8 cellular contexts compared by ENCODE assay signal in genomic region chr11:86244063-86244521, GRCh38. TPM values are rescaled to one million over a fixed set of nuclear protein-coding genes. Genes with fewer than 3 reads are reported as not detected.
DNase-seq lines count a peak whose midpoint lies in the region; ATAC-seq lines count a peak whose summit lies in the region.

No MANE protein-coding gene starts in this region.

- peak overlapping the region; percentile 55 for H3K4me2 ChIP-seq in mesenchymal stem cell (ENCODE audit: low read length, poor library complexity, severe bottlenecking)

- H2AK5ac ChIP-seq in mesenchymal stem cell (ENCODE audit: low read length, severe bottlenecking) = no peak overlapping the region

- no peak overlapping the region for H3K14ac ChIP-seq in mesenchymal stem cell (ENCODE audit: low read length in 2 of 2)

- H3K79me1 ChIP-seq in mesenchymal stem cell (replicated peaks; ENCODE audit: low read length, poor library complexity, severe bottlenecking) = peaks cover 2% of the 10 kb centered on the region

- H2BK5ac ChIP-seq in mesenchymal stem cell (ENCODE audit: low read depth, low read length, poor library complexity, severe bottlenecking) = no peak overlapping the region

- H2AFZ ChIP-seq in mesenchymal stem cell (ENCODE audit: low read depth, low read length) = no peak overlapping the region

- H3K9ac ChIP-seq in mesenchymal stem cell (ENCODE audit: low read length) = peak overlapping the region; percentile 94

- no peak overlapping the region for H3K18ac ChIP-seq in mesenchymal stem cell (ENCODE audit: low read depth in 1 of 2, low read length in 2 of 2)

- peaks cover 15% of the 10 kb centered on the region for H3K4me1 ChIP-seq in effector memory CD4-positive, alpha-beta T cell (ENCODE audit: control insufficient read depth, insufficient read depth, low read length, poor library complexity, severe bottlenecking)
- H3K4me1 ChIP-seq in mesenchymal stem cell (ENCODE audit: control insufficient read depth, insufficient read depth, low read depth, low read length) = peaks cover 3% of the 10 kb centered on the region

- H3K9me3 ChIP-seq in effector memory CD4-positive, alpha-beta T cell (ENCODE audit: control insufficient read depth, low read length) = no peaks in the 10 kb centered on the region
- no peaks in the 10 kb centered on the region for H3K9me3 ChIP-seq in mesenchymal stem cell (ENCODE audit: control insufficient read depth, low read length)

- no peak overlapping the region for H3K4ac ChIP-seq in mesenchymal stem cell (ENCODE audit: low read depth in 1 of 2, low read length in 2 of 2)

- no peak overlapping the region for H3K23ac ChIP-seq in mesenchymal stem cell (ENCODE audit: low read length in 2 of 2)

- H3K4me3 ChIP-seq in effector memory CD4-positive, alpha-beta T cell (ENCODE audit: insufficient read depth, low read depth, low read length, poor library complexity, severe bottlenecking) = peak overlapping the region; percentile 99
- peak overlapping the region in 1 of 2 experiments; percentile 98 for H3K4me3 ChIP-seq in mesenchymal stem cell (ENCODE audit: insufficient read depth in 1 of 2, low read depth in 1 of 2, low read length in 2 of 2)

- H3K27ac ChIP-seq in effector memory CD4-positive, alpha-beta T cell (ENCODE audit: insufficient read depth, low read length, poor library complexity, severe bottlenecking) = peak overlapping the region; percentile 99
- H3K27ac ChIP-seq in mesenchymal stem cell (ENCODE audit: low read length, poor library complexity, severe bottlenecking) = peak overlapping the region; percentile 83

- no peak overlapping the region for H2BK15ac ChIP-seq in mesenchymal stem cell (ENCODE audit: low read depth, poor library complexity, severe bottlenecking)

- H4K91ac ChIP-seq in mesenchymal stem cell (ENCODE audit: low read length) = no peak overlapping the region

- H3K27me3 ChIP-seq in effector memory CD4-positive, alpha-beta T cell (replicated peaks; ENCODE audit: control insufficient read depth, insufficient read depth, low read length, poor library complexity, severe bottlenecking) = no peaks in the 10 kb centered on the region
- peaks cover 0 to 7% of the 10 kb centered on the region in 2 experiments for H3K27me3 ChIP-seq in mesenchymal stem cell (ENCODE audit: control insufficient read depth in 1 of 2, insufficient read depth in 1 of 2, low read length in 2 of 2)

- DNase-seq in NCI-H146 (lab: John Stamatoyannopoulos, UW) (peak; percentile 90), NCI-H146 treated with DMSO at 0.1 percent for 48 hours (lab: John Stamatoyannopoulos, UW; ENCODE audit: unreplicated experiment) (no peak), HuH-7 (ENCODE audit: low spot score) (peak; percentile 82), mesenchymal stem cell (no peak)
- peak; percentile 92 for DNase-seq in activated CD4-positive, alpha-beta T cell treated with anti-CD3 and anti-CD28 coated beads for 48 hours
- peak; percentile 78 to 85 (median 82) for DNase-seq in effector memory CD4-positive, alpha-beta T cell
- DNase-seq in stimulated activated CD8-positive, alpha-beta memory T cell treated with anti-CD3 and anti-CD28 coated beads, Interleukin-15, amount 100 ng/mL, for 24 hours (ENCODE audit: low read depth) = peak; percentile 65

- peak; percentile 73 for ATAC-seq in GM21529 (IDR thresholded peaks at IDR 0.05; ENCODE audit: unreplicated experiment)

- WGBS in mesenchymal stem cell = 4% methylated on average over 18 of the region's 18 CpGs

- no peak overlapping the region for H4K8ac ChIP-seq in mesenchymal stem cell (ENCODE audit: low read length)

- no peaks in the 10 kb centered on the region for H3K36me3 ChIP-seq in effector memory CD4-positive, alpha-beta T cell (ENCODE audit: control insufficient read depth, insufficient read depth, low read length)
- H3K36me3 ChIP-seq in mesenchymal stem cell (ENCODE audit: control insufficient read depth in 1 of 2, insufficient read depth in 2 of 2, low read depth in 1 of 2, low read length in 2 of 2) = no peaks in the 10 kb centered on the region

- no peak overlapping the region for H2BK12ac ChIP-seq in mesenchymal stem cell (ENCODE audit: low read length in 2 of 2)

- no peak overlapping the region for H2BK120ac ChIP-seq in mesenchymal stem cell (ENCODE audit: low read depth, low read length)

RNA-seq across cellular contexts. Expression of gene EED, which starts 0.5 kb away (rescaled TPM):
- 7.9 TPM for polyA plus RNA-seq in mesenchymal stem cell (2013, experiment 1 of 2)
- 7.9 TPM for polyA plus RNA-seq in mesenchymal stem cell (2013, experiment 2 of 2)

RNA-seq across cellular contexts. Expression of gene HIKESHI, which starts 57.9 kb away (rescaled TPM):
- 79.9 TPM for polyA plus RNA-seq in mesenchymal stem cell (2013, experiment 1 of 2)
- 90.6 TPM for polyA plus RNA-seq in mesenchymal stem cell (2013, experiment 2 of 2)

Comparison
In these comparisons a context has a peak if more than half of its experiments do, and no peak if none do; other contexts are left out.
1. DNase-seq: peak in NCI-H146 (single experiment), HuH-7 (single experiment), activated CD4-positive, alpha-beta T cell treated with anti-CD3 and anti-CD28 coated beads for 48 hours (single experiment), effector memory CD4-positive, alpha-beta T cell (3 of 3) and stimulated activated CD8-positive, alpha-beta memory T cell treated with anti-CD3 and anti-CD28 coated beads, Interleukin-15, amount 100 ng/mL, for 24 hours (single experiment); none in NCI-H146 treated with DMSO at 0.1 percent for 48 hours (single experiment) and mesenchymal stem cell (single experiment).